ENCODE assay signal across 27 cellular contexts in genomic region chr12:11543513-11544168, GRCh38.
DNase-seq lines count a peak whose midpoint lies in the region; ATAC-seq and TF ChIP-seq lines count a peak whose summit lies in the region.
"Had no signal": no experiment of that assay in that cellular context is flagged by ENCODE, and none has a peak within 500 bp of the region (broad histone marks: within the 10 kb centered on the region; RNA-seq: fewer than 3 reads in every experiment).

No MANE protein-coding gene starts in this region.

- BruUV-seq in Calu3 (replicated peaks; lab: Mats Ljungman, UMichigan): no TSS peak

- H3K9me3 ChIP-seq in T-helper 17 cell (ENCODE audit: control insufficient read depth, low read length, poor library complexity, severe bottlenecking): no peaks in the 10 kb centered on the region
- H3K9me3 ChIP-seq: ascending aorta, HAP-1, left ventricle myocardium inferior, uterus had no signal

- ATAC-seq in T-helper 17 cell: no peak
- ATAC-seq: activated T-cell treated with anti-CD3 and anti-CD28 coated beads, Interleukin-2, amount 50 U/mL, for 72 hours had no signal

- intact Hi-C loops in Calu3 (cut with micrococcal nuclease; ENCODE audit: unreplicated experiment): no loop called here

- no peak for TF ChIP-seq CTCF in Calu3 (IDR thresholded peaks at IDR 0.05; ENCODE audit: unreplicated experiment)

- no peaks in the 10 kb centered on the region for H3K9me3 Mint-ChIP-seq in T-helper 2 cell treated with Interferon-gamma antibody and Interleukin-4, amounts not matched to agents 5 μg/mL and 100 μg/mL, for 36 hours
- no peaks in the 10 kb centered on the region for H3K9me3 Mint-ChIP-seq in Calu3 (ENCODE audit: low read depth, unreplicated experiment)
- H3K9me3 Mint-ChIP-seq: activated naive CD4-positive, alpha-beta T cell treated with anti-CD3 and anti-CD28 coated beads for 36 hours; activated T-cell treated with anti-CD3 and anti-CD28 coated beads, Interleukin-2, amount 50 U/mL, for 72 hours; stimulated activated naive CD8-positive, alpha-beta T cell treated with anti-CD3 and anti-CD28 coated beads, Interleukin-15, Interleukin-2, amounts not matched to agents 100 ng/mL and 50 ng/mL, for 24 hours had no signal

- peaks cover 36% of the 10 kb centered on the region for H3K4me1 Mint-ChIP-seq in T-helper 2 cell treated with Interferon-gamma antibody and Interleukin-4, amounts not matched to agents 5 μg/mL and 100 μg/mL, for 36 hours (ENCODE audit: low read depth)
- H3K4me1 Mint-ChIP-seq in Calu3 (ENCODE audit: low read depth, unreplicated experiment) (peaks cover 8% of the 10 kb centered on the region), T-helper 17 cell (peaks cover 31% of the 10 kb centered on the region)

- no peak for DNase-seq in T-helper 2 cell treated with Interferon-gamma antibody and Interleukin-4, amounts not matched to agents 5 μg/mL and 100 μg/mL, for 36 hours (ENCODE audit: low spot score)
- no peak for DNase-seq in T-helper 2 cell
- peak; percentile 15 for DNase-seq in Calu3
- no peak for DNase-seq in T-helper 17 cell
- DNase-seq in left kidney (ENCODE audit: low read depth, low spot score): peak; percentile 21
- DNase-seq in NCI-H1092 (lab: John Stamatoyannopoulos, UW): no peak
- no peak for DNase-seq in NCI-H524 (lab: John Stamatoyannopoulos, UW)
- no peak for DNase-seq in SHP77 treated with DMSO at 0.1 percent for 48 hours (lab: John Stamatoyannopoulos, UW)
- DNase-seq: 8988T; activated CD4-positive, alpha-beta T cell treated with anti-CD3 and anti-CD28 coated beads, Interleukin-2, amount 50 U/mL, for 4 hours; activated naive CD4-positive, alpha-beta T cell treated with anti-CD3 and anti-CD28 coated beads for 36 hours; activated T-cell treated with anti-CD3 and anti-CD28 coated beads, Interleukin-2, amount 50 U/mL, for 72 hours; DMS79; effector CD8-positive, alpha-beta T cell; GDM1; KBM-7; left ventricle myocardium inferior; mesendoderm; MM.1S; NCI-H1930; NCI-H2171 treated with DMSO at 0.1 percent for 48 hours; SIG-M5; stimulated activated CD4-positive, alpha-beta T cell treated with anti-CD3 and anti-CD28 coated beads, Interleukin-1b, Interleukin-23, amount 100 ng/mL, for 48 hours; uterus had no signal

- CTCF ChIA-PET in Calu3 (lab: Charles Lee): interaction anchor here (0.6 to 1.6 kb wide), 2 partner anchors 19 to 37 kb away, joined by 3 to 6 read pairs; no protein-coding TSS in a partner anchor

- no peak overlapping the region for H3K4me3 Mint-ChIP-seq in T-helper 2 cell treated with Interferon-gamma antibody and Interleukin-4, amounts not matched to agents 5 μg/mL and 100 μg/mL, for 36 hours
- H3K4me3 Mint-ChIP-seq in Calu3 (ENCODE audit: low read depth, unreplicated experiment) (no peak overlapping the region), T-helper 17 cell (peak overlapping the region; percentile 45)
- H3K4me3 Mint-ChIP-seq: activated naive CD4-positive, alpha-beta T cell treated with anti-CD3 and anti-CD28 coated beads for 36 hours; activated T-cell treated with anti-CD3 and anti-CD28 coated beads, Interleukin-2, amount 50 U/mL, for 72 hours; stimulated activated naive CD8-positive, alpha-beta T cell treated with anti-CD3 and anti-CD28 coated beads, Interleukin-15, Interleukin-2, amounts not matched to agents 100 ng/mL and 50 ng/mL, for 24 hours had no signal

- no peaks in the 10 kb centered on the region for H3K36me3 Mint-ChIP-seq in T-helper 2 cell treated with Interferon-gamma antibody and Interleukin-4, amounts not matched to agents 5 μg/mL and 100 μg/mL, for 36 hours (ENCODE audit: low read depth)
- peaks cover 17% of the 10 kb centered on the region for H3K36me3 Mint-ChIP-seq in Calu3 (ENCODE audit: insufficient read depth, unreplicated experiment)
- no peaks in the 10 kb centered on the region for H3K36me3 Mint-ChIP-seq in T-helper 17 cell (ENCODE audit: low read depth)

- H3K27ac Mint-ChIP-seq in T-helper 2 cell treated with Interferon-gamma antibody and Interleukin-4, amounts not matched to agents 5 μg/mL and 100 μg/mL, for 36 hours: peak overlapping the region; percentile 33
- H3K27ac Mint-ChIP-seq in Calu3 (ENCODE audit: unreplicated experiment) (no peak overlapping the region), T-helper 17 cell (peak overlapping the region; percentile 95)
- H3K27ac Mint-ChIP-seq: activated naive CD4-positive, alpha-beta T cell treated with anti-CD3 and anti-CD28 coated beads for 36 hours; activated T-cell treated with anti-CD3 and anti-CD28 coated beads, Interleukin-2, amount 50 U/mL, for 72 hours had no signal

- peaks cover 2% of the 10 kb centered on the region for H3K27me3 Mint-ChIP-seq in T-helper 2 cell treated with Interferon-gamma antibody and Interleukin-4, amounts not matched to agents 5 μg/mL and 100 μg/mL, for 36 hours (ENCODE audit: low read depth)
- H3K27me3 Mint-ChIP-seq in Calu3 (ENCODE audit: unreplicated experiment): no peaks in the 10 kb centered on the region
- H3K27me3 Mint-ChIP-seq in T-helper 17 cell: no peaks in the 10 kb centered on the region
- H3K27me3 Mint-ChIP-seq: stimulated activated naive CD8-positive, alpha-beta T cell treated with anti-CD3 and anti-CD28 coated beads, Interleukin-15, Interleukin-2, amounts not matched to agents 100 ng/mL and 50 ng/mL, for 24 hours had no signal

Comparison
In these comparisons a context has a peak if more than half of its experiments do, and no peak if none do; other contexts are left out.
1. DNase-seq: peak in Calu3 (single experiment) and left kidney (single experiment); none in T-helper 2 cell treated with Interferon-gamma antibody and Interleukin-4, amounts not matched to agents 5 μg/mL and 100 μg/mL, for 36 hours (single experiment), T-helper 2 cell (0 of 5), T-helper 17 cell (0 of 3), NCI-H1092 (single experiment), NCI-H524 (0 of 2) and SHP77 treated with DMSO at 0.1 percent for 48 hours (single experiment).